In genomic region chr7:75993689-75994387, GRCh38 we compare ENCODE assay signal across 8 cellular contexts. TPM values are rescaled to one million over a fixed set of nuclear protein-coding genes. Genes with fewer than 3 reads are reported as not detected.
DNase-seq lines count a peak whose midpoint lies in the region; ATAC-seq and TF ChIP-seq lines count a peak whose summit lies in the region.

No MANE protein-coding gene starts in this region.

- no peak for TF ChIP-seq CTCF in PC-9 (conservative IDR thresholded peaks at IDR 0.05)
- no peak for TF ChIP-seq CTCF in cardiac fibroblast (IDR thresholded peaks at IDR 0.05; ENCODE audit: low read depth, low read length)
- no peak for TF ChIP-seq CTCF in gastrocnemius medialis (IDR thresholded peaks at IDR 0.05 in 4 of 5, conservative IDR thresholded peaks at IDR 0.05 in 1 of 5)

- peak; percentile 32 to 34 for ATAC-seq in activated T-cell treated with anti-CD3 and anti-CD28 coated beads, Interleukin-2, amount 50 U/mL, for 4 hours
- ATAC-seq in HG02852 (IDR thresholded peaks at IDR 0.05; ENCODE audit: unreplicated experiment) (peak; percentile 11), gastrocnemius medialis (peak; percentile 51 to 55)

- no peaks in the 10 kb centered on the region for H3K9me2 ChIP-seq in PC-9 (ENCODE audit: insufficient read depth)

- peaks cover 3% of the 10 kb centered on the region; the same call in 1 of the 2 replicates for H3F3A ChIP-seq in PC-9 (ENCODE audit: insufficient read depth, low read depth)

- H3K27me3 ChIP-seq in PC-9 (ENCODE audit: insufficient read depth, low read depth) (no peaks in the 10 kb centered on the region), iPS-20b (ENCODE audit: insufficient read depth, low read length) (no peaks in the 10 kb centered on the region), gastrocnemius medialis (no peaks in the 10 kb centered on the region)

- POLR2A ChIA-PET in PC-9 (lab: Charles Lee; ENCODE audit: unreplicated experiment) = no interaction called here

- no peaks in the 10 kb centered on the region for H3K9me3 Mint-ChIP-seq in activated T-cell treated with anti-CD3 and anti-CD28 coated beads, Interleukin-2, amount 50 U/mL, for 4 hours

- peak overlapping the region; percentile 77 for H3K4me3 Mint-ChIP-seq in activated T-cell treated with anti-CD3 and anti-CD28 coated beads, Interleukin-2, amount 50 U/mL, for 4 hours

- no peak for TF ChIP-seq POLR2A in gastrocnemius medialis (IDR thresholded peaks at IDR 0.05)

- peak overlapping the region; percentile 92 for H3K4me3 ChIP-seq in PC-9
- peak overlapping the region; percentile 66 to 73 for H3K4me3 ChIP-seq in cardiac fibroblast (replicated peaks in 1 of 2; ENCODE audit: low read depth in 2 of 2, low read length in 2 of 2)
- peak overlapping the region; percentile 80 for H3K4me3 ChIP-seq in iPS-20b (ENCODE audit: low read length)
- peak overlapping the region; percentile 70 to 99 (median 82) for H3K4me3 ChIP-seq in gastrocnemius medialis

- intact Hi-C loops in PC-9 (cut with micrococcal nuclease; ENCODE audit: unreplicated experiment) (loop anchor here (1.0 to 5.0 kb wide), 5 partner anchors 37 to 127 kb away; partner anchors contain the start of genes MDH2, POR and STYXL1), gastrocnemius medialis (cut with DNase I; ENCODE audit: low total_unique reads) (loop anchor here (1.0 to 2.0 kb wide), 4 partner anchors 25 to 115 kb away; partner anchors contain the start of genes MDH2, POR and RHBDD2)

- H3K27ac ChIP-seq in PC-9 (no peak overlapping the region), iPS-20b (ENCODE audit: low read length) (no peak overlapping the region), gastrocnemius medialis (peak overlapping the region; percentile 94 to 99 (median 98))

- no peaks in the 10 kb centered on the region for H3K9me3 ChIP-seq in PC-9 (ENCODE audit: insufficient read depth, low read depth)
- H3K9me3 ChIP-seq in iPS-20b (ENCODE audit: insufficient read depth, low read depth, low read length) = no peaks in the 10 kb centered on the region
- no peaks in the 10 kb centered on the region for H3K9me3 ChIP-seq in gastrocnemius medialis

- CTCF ChIA-PET in PC-9 (lab: Charles Lee) = no interaction called here

- in situ Hi-C loops in gastrocnemius medialis (cut with MboI; ENCODE audit: low sequenced_read_pairs in 4 of 4) = loop anchor here in 1 of 4 donors (10.0 kb wide), 1 partner anchor 79 kb away; the partner anchor contains the start of gene POR

- peaks cover 30% of the 10 kb centered on the region for H3K4me1 Mint-ChIP-seq in activated T-cell treated with anti-CD3 and anti-CD28 coated beads, Interleukin-2, amount 50 U/mL, for 4 hours (ENCODE audit: low read depth)

- peak overlapping the region; percentile 83 for H2AFZ ChIP-seq in PC-9

- BruUV-seq in PC-9 (replicated peaks; lab: Mats Ljungman, UMichigan) = no TSS peak

- H4K20me1 ChIP-seq in PC-9 (ENCODE audit: insufficient read depth) = no peaks in the 10 kb centered on the region

- H3K36me3 Mint-ChIP-seq in activated T-cell treated with anti-CD3 and anti-CD28 coated beads, Interleukin-2, amount 50 U/mL, for 4 hours (ENCODE audit: insufficient read depth) = peaks cover 5% of the 10 kb centered on the region

- 0 out of 2 replicates have a peak, but pooled peaks cover 6% of the 10 kb centered on the region for H3K79me2 ChIP-seq in PC-9 (ENCODE audit: low read depth)

- H3K9ac ChIP-seq in iPS-20b (ENCODE audit: low read depth, low read length) = peak overlapping the region; percentile 51; the same call in 1 of the 2 replicates

- no peaks in the 10 kb centered on the region for H3K27me3 Mint-ChIP-seq in activated T-cell treated with anti-CD3 and anti-CD28 coated beads, Interleukin-2, amount 50 U/mL, for 4 hours (ENCODE audit: low read depth)

- no peak for DNase-seq in activated T-cell treated with anti-CD3 and anti-CD28 coated beads, Interleukin-2, amount 50 U/mL, for 4 hours
- DNase-seq in activated T-cell treated with anti-CD3 and anti-CD28 coated beads for 4 hours (no peak), PC-9 (peak; percentile 45 to 63), cardiac fibroblast (ENCODE audit: low read depth in 2 of 2) (peak; percentile 48 to 82), gastrocnemius medialis (peak; percentile 62 to 77), MV-4-11 (lab: John Stamatoyannopoulos, UW) (no peak)

- peak overlapping the region; percentile 86 for H3K4me2 ChIP-seq in PC-9

- H3K4me1 ChIP-seq in PC-9 (replicated peaks; ENCODE audit: insufficient read depth) (peaks cover 28% of the 10 kb centered on the region), iPS-20b (ENCODE audit: insufficient read depth, low read length) (peaks cover 3% of the 10 kb centered on the region; the same call in 1 of the 2 replicates), gastrocnemius medialis (peaks cover 37 to 50% of the 10 kb centered on the region in 2 donors)

- H3K36me3 ChIP-seq in PC-9 (ENCODE audit: low read depth) = no peaks in the 10 kb centered on the region
- H3K36me3 ChIP-seq in iPS-20b (ENCODE audit: insufficient read depth, low read depth, low read length) = peaks cover 7% of the 10 kb centered on the region; the same call in 1 of the 2 replicates
- H3K36me3 ChIP-seq in gastrocnemius medialis = no peaks in the 10 kb centered on the region

RNA-seq across cellular contexts. Expression of gene TMEM120A, which starts 0.6 kb away (rescaled TPM):
- 10 to 100 TPM; 20.4 to 26.6 (median 20.6) TPM for total RNA-seq in activated T-cell treated with anti-CD3 and anti-CD28 coated beads, Interleukin-2, amount 50 U/mL, for 4 hours
- total RNA-seq in PC-9 (2021) (26.9 and 27.0 TPM in 2 replicates), gastrocnemius medialis (10 to 100 TPM; 21.3 to 56.7 (median 38.2) TPM)

RNA-seq across cellular contexts. Expression of gene STYXL1, which starts 54.0 kb away (rescaled TPM):
- total RNA-seq in activated T-cell treated with anti-CD3 and anti-CD28 coated beads, Interleukin-2, amount 50 U/mL, for 4 hours = 10 to 100 TPM; 19.6 to 34.5 (median 20.6) TPM
- total RNA-seq in PC-9 (2021) (77.7 and 98.2 TPM in 2 replicates), gastrocnemius medialis (10 to 100 TPM; 10.0 to 31.5 (median 17.3) TPM)

RNA-seq across cellular contexts. Expression of gene MDH2, which starts 54.1 kb away (rescaled TPM):
- total RNA-seq in activated T-cell treated with anti-CD3 and anti-CD28 coated beads, Interleukin-2, amount 50 U/mL, for 4 hours = 100 to 1,000 TPM; 274 to 310 (median 296) TPM
- total RNA-seq in PC-9 (2021) = 319 and 328 TPM in 2 replicates
- 100 to 1,000 TPM; 236 to 344 (median 284) TPM for total RNA-seq in gastrocnemius medialis

Comparison
In these comparisons a context has a peak if more than half of its experiments do, and no peak if none do; other contexts are left out.
1. DNase-seq: peak in PC-9 (2 of 2), cardiac fibroblast (2 of 2) and gastrocnemius medialis (2 of 2); none in activated T-cell treated with anti-CD3 and anti-CD28 coated beads, Interleukin-2, amount 50 U/mL, for 4 hours (single experiment), activated T-cell treated with anti-CD3 and anti-CD28 coated beads for 4 hours (single experiment) and MV-4-11 (single experiment).
2. H3K27ac ChIP-seq: peak in gastrocnemius medialis (4 of 4); none in PC-9 (single experiment) and iPS-20b (single experiment).
3. Peak in every context shown above with its lines, with median percentiles within 50 percentile points of each other: ATAC-seq and H3K4me3 ChIP-seq.